Comparison of ENCODE assay signal across 13 cellular contexts in the genomic region with DNA sequence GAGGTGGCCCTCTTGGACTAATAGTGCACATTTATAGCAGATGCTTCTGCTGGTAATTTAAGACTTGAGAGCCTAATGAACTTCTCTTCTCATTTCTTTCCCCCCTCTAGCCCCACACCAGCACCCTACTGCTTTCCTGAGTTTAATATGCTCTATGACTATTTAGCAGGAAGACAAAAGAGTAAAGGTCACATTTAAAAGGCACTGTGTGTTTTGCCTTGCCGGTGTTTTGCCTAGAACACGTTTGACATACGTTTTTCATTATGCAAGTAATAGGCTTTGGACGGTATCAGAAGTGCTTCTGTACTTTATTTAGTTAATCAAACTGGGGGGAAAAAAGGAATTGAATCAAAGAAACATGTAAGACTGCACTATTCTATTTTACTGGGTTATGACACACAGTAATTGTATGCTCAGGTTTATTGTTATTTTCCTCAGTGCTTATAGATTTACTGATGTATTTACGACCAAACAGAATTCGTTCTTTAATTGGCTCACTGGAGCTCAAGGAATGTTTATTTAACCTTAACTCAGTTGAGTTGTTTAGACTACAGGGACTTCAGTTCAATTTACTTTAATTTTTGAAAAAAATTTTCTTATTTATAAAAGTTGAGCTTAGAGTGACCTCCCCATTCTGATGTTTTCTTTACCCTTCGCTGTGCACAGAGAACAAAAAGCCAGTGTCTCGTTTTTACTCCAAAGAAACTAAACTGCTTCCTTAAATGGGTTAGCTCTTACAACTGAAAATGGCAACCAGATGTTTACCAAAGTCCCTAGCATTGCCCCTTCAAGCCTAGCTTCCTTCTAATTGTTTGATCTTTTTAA. TPM values are rescaled to one million over a fixed set of nuclear protein-coding genes. Genes with fewer than 3 reads are reported as not detected.
DNase-seq lines count a peak whose midpoint lies in the region; ATAC-seq and TF ChIP-seq lines count a peak whose summit lies in the region.
"Had no signal": no experiment of that assay in that cellular context is flagged by ENCODE, and none has a peak within 500 bp of the region (broad histone marks: within the 10 kb centered on the region; RNA-seq: fewer than 3 reads in every experiment).

No MANE protein-coding gene starts in this region.

- no peaks in the 10 kb centered on the region for H3K36me3 ChIP-seq in fibroblast of lung (ENCODE audit: control insufficient read depth, insufficient read depth, low read length)
- H3K36me3 ChIP-seq: MG63 had no signal

- no peaks in the 10 kb centered on the region for H3K27me3 ChIP-seq in fibroblast of lung (ENCODE audit: control insufficient read depth, insufficient read depth, low read length)
- H3K27me3 ChIP-seq: MG63 had no signal

- H3K27ac ChIP-seq in fibroblast of lung (ENCODE audit: insufficient read depth, low read length): peak overlapping the region; percentile 34

- CTCF ChIA-PET in activated CD8-positive, alpha-beta T cell treated with anti-CD3 and anti-CD28 coated beads, Interleukin-2, amount 10 ng/mL, durations not matched to agents 7 days and 5 days (lab: Charles Lee): interaction anchor here (1.8 kb wide), 1 partner anchor 37 kb away, joined by 6 read pairs; no protein-coding TSS in a partner anchor

- H3K4me3 ChIP-seq in AG10803 (ENCODE audit: low read length) (0 out of 2 replicates have a peak overlapping the region, but pooled peaks have one; percentile 7), fibroblast of lung (replicated peaks in 1 of 4; ENCODE audit: control extremely low read depth in 1 of 4, insufficient read depth in 1 of 4, low read depth in 3 of 4, low read length in 4 of 4) (peak overlapping the region in 2 of 4 experiments; percentile 27 to 45)
- H3K4me3 ChIP-seq: MG63 had no signal

- peaks cover 56% of the 10 kb centered on the region for H3K4me1 Mint-ChIP-seq in osteocyte (ENCODE audit: unreplicated experiment)
- peaks cover 7% of the 10 kb centered on the region for H3K4me1 Mint-ChIP-seq in activated CD8-positive, alpha-beta T cell treated with anti-CD3 and anti-CD28 coated beads, Interleukin-2, amount 10 ng/mL, durations not matched to agents 7 days and 5 days (ENCODE audit: low read depth)
- H3K4me1 Mint-ChIP-seq: CD4-positive, CD25-positive, alpha-beta regulatory T cell had no signal

- peaks cover 16% of the 10 kb centered on the region for H3K4me1 ChIP-seq in fibroblast of lung (ENCODE audit: control insufficient read depth, extremely low read depth, insufficient read depth, low read length)

- no peak for ATAC-seq in activated CD8-positive, alpha-beta T cell treated with anti-CD3 and anti-CD28 coated beads, Interleukin-2, amount 10 ng/mL, durations not matched to agents 7 days and 5 days
- no peak for ATAC-seq in HG03135 (IDR thresholded peaks at IDR 0.05; ENCODE audit: unreplicated experiment)
- ATAC-seq in esophagus mucosa: no peak

- H3K9me3 ChIP-seq in fibroblast of lung (ENCODE audit: control insufficient read depth, insufficient read depth, low read depth, low read length): no peaks in the 10 kb centered on the region
- H3K9me3 ChIP-seq: MG63 had no signal

- H3K9me3 Mint-ChIP-seq in osteocyte (ENCODE audit: unreplicated experiment): no peaks in the 10 kb centered on the region
- H3K9me3 Mint-ChIP-seq in activated CD8-positive, alpha-beta T cell treated with anti-CD3 and anti-CD28 coated beads, Interleukin-2, amount 10 ng/mL, durations not matched to agents 7 days and 5 days (ENCODE audit: insufficient read depth): no peaks in the 10 kb centered on the region
- H3K9me3 Mint-ChIP-seq: CD4-positive, CD25-positive, alpha-beta regulatory T cell; T-helper 1 cell treated with Interleukin-12 subunit alpha and Interleukin-12 subunit beta and Interleukin-4 antibody, amounts not matched to agents 30 μg/mL and 1 μg/mL, for 36 hours had no signal

- no peaks in the 10 kb centered on the region for H3K36me3 Mint-ChIP-seq in osteocyte (ENCODE audit: unreplicated experiment)
- no peaks in the 10 kb centered on the region for H3K36me3 Mint-ChIP-seq in activated CD8-positive, alpha-beta T cell treated with anti-CD3 and anti-CD28 coated beads, Interleukin-2, amount 10 ng/mL, durations not matched to agents 7 days and 5 days (ENCODE audit: low read depth)
- H3K36me3 Mint-ChIP-seq: CD4-positive, CD25-positive, alpha-beta regulatory T cell had no signal

- no peaks in the 10 kb centered on the region for H4K20me1 ChIP-seq in fibroblast of lung (ENCODE audit: control insufficient read depth, extremely low read depth, insufficient read depth, low read length)

- peak overlapping the region; percentile 70 for H3K27ac Mint-ChIP-seq in osteocyte (ENCODE audit: unreplicated experiment)
- no peak overlapping the region for H3K27ac Mint-ChIP-seq in activated CD8-positive, alpha-beta T cell treated with anti-CD3 and anti-CD28 coated beads, Interleukin-2, amount 10 ng/mL, durations not matched to agents 7 days and 5 days
- H3K27ac Mint-ChIP-seq: CD4-positive, CD25-positive, alpha-beta regulatory T cell; T-helper 1 cell treated with Interleukin-12 subunit alpha and Interleukin-12 subunit beta and Interleukin-4 antibody, amounts not matched to agents 30 μg/mL and 1 μg/mL, for 36 hours had no signal

- no peak overlapping the region for H2AFZ ChIP-seq in fibroblast of lung (ENCODE audit: low read length)

- POLR2A ChIA-PET in activated CD8-positive, alpha-beta T cell treated with anti-CD3 and anti-CD28 coated beads, Interleukin-2, amount 10 ng/mL, durations not matched to agents 7 days and 5 days (lab: Charles Lee): no interaction called here

- no peak overlapping the region for H3K9ac ChIP-seq in fibroblast of lung (ENCODE audit: insufficient read depth, low read length)

- peak overlapping the region; percentile 34 for H3K4me3 Mint-ChIP-seq in osteocyte (ENCODE audit: unreplicated experiment)
- H3K4me3 Mint-ChIP-seq in activated CD8-positive, alpha-beta T cell treated with anti-CD3 and anti-CD28 coated beads, Interleukin-2, amount 10 ng/mL, durations not matched to agents 7 days and 5 days: no peak overlapping the region
- H3K4me3 Mint-ChIP-seq: CD4-positive, CD25-positive, alpha-beta regulatory T cell; T-helper 1 cell treated with Interleukin-12 subunit alpha and Interleukin-12 subunit beta and Interleukin-4 antibody, amounts not matched to agents 30 μg/mL and 1 μg/mL, for 36 hours had no signal

- H3K27me3 Mint-ChIP-seq in osteocyte (ENCODE audit: unreplicated experiment): no peaks in the 10 kb centered on the region
- peaks cover 3% of the 10 kb centered on the region for H3K27me3 Mint-ChIP-seq in activated CD8-positive, alpha-beta T cell treated with anti-CD3 and anti-CD28 coated beads, Interleukin-2, amount 10 ng/mL, durations not matched to agents 7 days and 5 days (ENCODE audit: low read depth)

- peaks cover 23% of the 10 kb centered on the region for H3K79me2 ChIP-seq in fibroblast of lung (ENCODE audit: control insufficient read depth, insufficient read depth, low read length)

- DNase-seq in AG10803 (ENCODE audit: low read depth) (no peak), NCI-H526 (lab: John Stamatoyannopoulos, UW) (peak; percentile 41 to 44), fibroblast of lung (ENCODE audit: low read depth in 2 of 2) (peak in 1 of 2 donors; percentile 71), osteocyte (ENCODE audit: extremely low spot score, unreplicated experiment) (no peak), mucosa of gallbladder (ENCODE audit: low spot score) (no peak)
- DNase-seq in activated CD8-positive, alpha-beta T cell treated with anti-CD3 and anti-CD28 coated beads, Interleukin-2, amount 10 ng/mL, durations not matched to agents 7 days and 5 days: no peak
- DNase-seq: CD4-positive, CD25-positive, alpha-beta regulatory T cell; MG63; NCI-H524 treated with DMSO at 0.1 percent for 48 hours; stimulated activated CD8-positive, alpha-beta memory T cell treated with anti-CD3 and anti-CD28 coated beads, Interleukin-4, amount 100 ng/mL, for 48 hours had no signal

- H3K4me2 ChIP-seq in fibroblast of lung (ENCODE audit: extremely low read depth, insufficient read depth, low read length): peak overlapping the region; percentile 79

- no peak for TF ChIP-seq CTCF in AG10803 (conservative IDR thresholded peaks at IDR 0.05; ENCODE audit: low read length)
- TF ChIP-seq CTCF in fibroblast of lung (conservative IDR thresholded peaks at IDR 0.05 in 1 of 2, IDR thresholded peaks at IDR 0.05 in 1 of 2; ENCODE audit: low read depth in 1 of 2, low read length in 2 of 2): no peak
- no peak for TF ChIP-seq CTCF in osteocyte (IDR thresholded peaks at IDR 0.05)

RNA-seq across cellular contexts. Expression of a gene that starts 35.4 kb away (rescaled TPM):
- total RNA-seq in fibroblast of lung (84.0 and 196 TPM in 2 replicates), osteocyte (3.4 and 3.9 TPM in 2 replicates), mucosa of gallbladder (58.6 TPM), esophagus mucosa (0.76 TPM)
- polyA plus RNA-seq in fibroblast of lung: 70.2 and 83.2 TPM in 2 replicates
- 46.2 and 59.8 TPM in 2 replicates for polyA plus RNA-seq in fibroblast of lung (2012)
- polyA minus RNA-seq in fibroblast of lung (ENCODE audit: low replicate concordance): 142 and 352 TPM in 2 replicates
- total RNA-seq in activated CD8-positive, alpha-beta T cell treated with anti-CD3 and anti-CD28 coated beads, Interleukin-2, amount 10 ng/mL, durations not matched to agents 7 days and 5 days: not detected

Comparison
In these comparisons a context has a peak if more than half of its experiments do, and no peak if none do; other contexts are left out.
1. DNase-seq: peak in NCI-H526 (2 of 2); none in AG10803 (single experiment), osteocyte (single experiment), mucosa of gallbladder (single experiment) and activated CD8-positive, alpha-beta T cell treated with anti-CD3 and anti-CD28 coated beads, Interleukin-2, amount 10 ng/mL, durations not matched to agents 7 days and 5 days (single experiment).
2. RNA of a gene that starts 35.4 kb away (total RNA-seq): 84.0 to 196 TPM in fibroblast of lung and 58.6 TPM in mucosa of gallbladder (single experiment); 3.4 to 3.9 TPM in osteocyte, 0.76 TPM in esophagus mucosa (single experiment) and not detected in activated CD8-positive, alpha-beta T cell treated with anti-CD3 and anti-CD28 coated beads, Interleukin-2, amount 10 ng/mL, durations not matched to agents 7 days and 5 days; every median in the first group is over 10 times any median in the second.